ENCODE assay signal across 1 cellular context in genomic region chrX:154369453-154370299, GRCh38.
TF ChIP-seq lines count a peak whose summit lies in the region.

No MANE protein-coding gene starts in this region.

TF ChIP-seq in liver, 16 proteins besides CTCF, POLR2A, EP300 and RAD21 (continued from another document):
- TF ChIP-seq HNF4G (IDR thresholded peaks at IDR 0.05) (no peak), GABPA (IDR thresholded peaks at IDR 0.05 in 1 of 2, conservative IDR thresholded peaks at IDR 0.05 in 1 of 2) (peak in 1 of 2 donors; percentile 43), NR2F2 (IDR thresholded peaks at IDR 0.05) (no peak)
